In the genomic region with DNA sequence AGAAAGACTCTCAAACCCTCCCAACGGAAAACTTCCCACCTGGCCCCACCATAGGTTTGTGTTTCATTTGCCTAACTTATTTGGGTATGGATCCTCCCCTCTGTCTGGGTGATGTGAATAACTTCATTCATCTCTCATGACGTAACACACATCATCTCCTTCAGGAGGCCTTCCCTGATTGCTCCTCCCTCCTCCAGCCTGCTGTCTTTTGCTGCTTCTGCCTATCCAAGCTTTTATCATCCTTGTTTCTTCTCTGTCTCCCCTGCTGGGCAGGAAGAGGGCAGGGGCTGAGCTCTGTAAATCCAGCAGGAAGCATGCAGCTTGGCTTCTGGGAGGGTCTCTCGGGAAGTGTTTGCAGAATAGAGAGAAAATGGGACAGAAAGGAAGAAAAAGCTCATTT, we compare ENCODE assay signal across 1 cellular context.
TF ChIP-seq lines count a peak whose summit lies in the region.

No MANE protein-coding gene starts in this region.

TF ChIP-seq in GM23338, 12 proteins besides CTCF, POLR2A, EP300 and RAD21:
- TF ChIP-seq ZNF462 (CRISPR knock-in tag; IDR thresholded peaks at IDR 0.05), result peak; percentile 25; the same call in 1 of the 2 replicates
- TF ChIP-seq EZH2phosphoT487 (IDR thresholded peaks at IDR 0.05; ENCODE audit: unreplicated experiment), result no peak
- TF ChIP-seq CREB1 (CRISPR knock-in tag; IDR thresholded peaks at IDR 0.05; ENCODE audit: low read depth), result no peak
